Comparison of ENCODE assay signal across 8 cellular contexts in the genomic region with DNA sequence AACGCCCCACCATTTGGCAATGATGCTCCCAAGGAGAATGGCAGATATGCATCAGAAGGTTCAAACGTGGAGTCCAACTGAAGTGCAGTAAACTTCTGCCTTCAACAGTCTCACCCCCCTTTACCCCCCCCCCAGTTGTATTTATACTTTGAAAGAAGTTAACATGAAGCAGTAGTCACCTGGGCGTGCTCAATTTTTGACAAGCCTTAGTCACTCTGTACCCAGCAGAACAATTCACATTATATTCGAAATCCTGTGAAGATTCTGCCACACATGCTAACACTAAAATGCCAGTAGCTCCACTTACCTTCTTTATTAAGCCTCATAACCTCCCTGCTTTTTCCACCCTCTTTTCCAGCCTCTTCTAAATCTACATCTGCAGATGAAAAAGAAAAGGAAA. TPM values are rescaled to one million over a fixed set of nuclear protein-coding genes. Genes with fewer than 3 reads are reported as not detected.
DNase-seq lines count a peak whose midpoint lies in the region; ATAC-seq lines count a peak whose summit lies in the region.

No MANE protein-coding gene starts in this region.

- H3K4me3 ChIP-seq in HUES48 (ENCODE audit: low read depth, low read length) (peak overlapping the region; percentile 92), iPS-18a (ENCODE audit: low read length) (peak overlapping the region; percentile 94)

- H3K27me3 ChIP-seq in HUES48 (ENCODE audit: control insufficient read depth, insufficient read depth, low read length) = peaks cover 21% of the 10 kb centered on the region
- peaks cover 17% of the 10 kb centered on the region for H3K27me3 ChIP-seq in iPS-18a (ENCODE audit: control insufficient read depth, insufficient read depth, low read length)

- DNase-seq in activated T-helper 2 cell treated with anti-CD3 and anti-CD28 coated beads, Interferon-gamma antibody, Interleukin-2, Interleukin-4, amounts not matched to agents 10 μg/mL and 5 μg/mL and 100 μg/mL, durations not matched to agents 14 hours and 24 hours and 36 hours (ENCODE audit: low spot score) = no peak
- DNase-seq in stimulated activated effector memory CD8-positive, alpha-beta T cell treated with anti-CD3 and anti-CD28 coated beads, Interleukin-12 subunit alpha, Interleukin-12 subunit beta, amount 100 ng/mL, for 72 hours (ENCODE audit: low spot score in 2 of 2) = no peak
- no peak for DNase-seq in left colon
- DNase-seq in NCI-H1694 treated with DMSO at 0.1 percent for 48 hours (lab: John Stamatoyannopoulos, UW) = no peak
- DNase-seq in activated gamma-delta T cell treated with Interleukin-2 at 50 U/mL for 16 hours = no peak

- H3K4me1 Mint-ChIP-seq in activated T-helper 2 cell treated with anti-CD3 and anti-CD28 coated beads, Interferon-gamma antibody, Interleukin-2, Interleukin-4, amounts not matched to agents 10 μg/mL and 5 μg/mL and 100 μg/mL, durations not matched to agents 14 hours and 24 hours and 36 hours (ENCODE audit: low read depth) = peaks cover 45% of the 10 kb centered on the region
- peaks cover 45% of the 10 kb centered on the region for H3K4me1 Mint-ChIP-seq in stimulated activated effector memory CD8-positive, alpha-beta T cell treated with anti-CD3 and anti-CD28 coated beads, Interleukin-12 subunit alpha, Interleukin-12 subunit beta, amount 100 ng/mL, for 72 hours

- H3K36me3 ChIP-seq in HUES48 (ENCODE audit: control insufficient read depth, insufficient read depth, low read length) (peaks cover 17% of the 10 kb centered on the region; the same call in 1 of the 2 replicates), iPS-18a (ENCODE audit: control insufficient read depth, low read depth, low read length) (peaks cover 3% of the 10 kb centered on the region)

- peak overlapping the region; percentile 97 for H3K9ac ChIP-seq in HUES48 (ENCODE audit: low read depth, low read length)
- peak overlapping the region; percentile 92 for H3K9ac ChIP-seq in iPS-18a (ENCODE audit: low read length)

- intact Hi-C loops in activated T-helper 2 cell treated with anti-CD3 and anti-CD28 coated beads, Interferon-gamma antibody, Interleukin-2, Interleukin-4, amounts not matched to agents 10 μg/mL and 5 μg/mL and 100 μg/mL, durations not matched to agents 14 hours and 24 hours and 36 hours (cut with micrococcal nuclease) = loop anchor here (2.0 to 10.0 kb wide), 4 partner anchors 49 to 198 kb away; no protein-coding TSS in a partner anchor
- intact Hi-C loops in left colon (cut with DNase I, micrococcal nuclease) = loop anchor here in 1 of 2 donors (5.0 kb wide), 1 partner anchor 137 kb away; no protein-coding TSS in a partner anchor

- no peaks in the 10 kb centered on the region for H3K9me3 Mint-ChIP-seq in activated T-helper 2 cell treated with anti-CD3 and anti-CD28 coated beads, Interferon-gamma antibody, Interleukin-2, Interleukin-4, amounts not matched to agents 10 μg/mL and 5 μg/mL and 100 μg/mL, durations not matched to agents 14 hours and 24 hours and 36 hours
- H3K9me3 Mint-ChIP-seq in stimulated activated effector memory CD8-positive, alpha-beta T cell treated with anti-CD3 and anti-CD28 coated beads, Interleukin-12 subunit alpha, Interleukin-12 subunit beta, amount 100 ng/mL, for 72 hours = no peaks in the 10 kb centered on the region

- H3K4me1 ChIP-seq in HUES48 (ENCODE audit: control insufficient read depth, insufficient read depth, low read length) (peaks cover 38% of the 10 kb centered on the region), iPS-18a (ENCODE audit: control insufficient read depth, low read depth, low read length) (peaks cover 19% of the 10 kb centered on the region)

- H3K27ac ChIP-seq in HUES48 (ENCODE audit: low read depth, low read length) (peak overlapping the region; percentile 79), iPS-18a (ENCODE audit: low read length) (no peak overlapping the region)

- peak overlapping the region; percentile 87 for H3K27ac Mint-ChIP-seq in activated T-helper 2 cell treated with anti-CD3 and anti-CD28 coated beads, Interferon-gamma antibody, Interleukin-2, Interleukin-4, amounts not matched to agents 10 μg/mL and 5 μg/mL and 100 μg/mL, durations not matched to agents 14 hours and 24 hours and 36 hours
- peak overlapping the region; percentile 94 for H3K27ac Mint-ChIP-seq in stimulated activated effector memory CD8-positive, alpha-beta T cell treated with anti-CD3 and anti-CD28 coated beads, Interleukin-12 subunit alpha, Interleukin-12 subunit beta, amount 100 ng/mL, for 72 hours

- peaks cover 17% of the 10 kb centered on the region for H3K27me3 Mint-ChIP-seq in activated T-helper 2 cell treated with anti-CD3 and anti-CD28 coated beads, Interferon-gamma antibody, Interleukin-2, Interleukin-4, amounts not matched to agents 10 μg/mL and 5 μg/mL and 100 μg/mL, durations not matched to agents 14 hours and 24 hours and 36 hours (ENCODE audit: low read depth)

- H3K36me3 Mint-ChIP-seq in activated T-helper 2 cell treated with anti-CD3 and anti-CD28 coated beads, Interferon-gamma antibody, Interleukin-2, Interleukin-4, amounts not matched to agents 10 μg/mL and 5 μg/mL and 100 μg/mL, durations not matched to agents 14 hours and 24 hours and 36 hours (ENCODE audit: low read depth) = peaks cover 4% of the 10 kb centered on the region
- H3K36me3 Mint-ChIP-seq in stimulated activated effector memory CD8-positive, alpha-beta T cell treated with anti-CD3 and anti-CD28 coated beads, Interleukin-12 subunit alpha, Interleukin-12 subunit beta, amount 100 ng/mL, for 72 hours = no peaks in the 10 kb centered on the region

- no peak for ATAC-seq in stimulated activated effector memory CD8-positive, alpha-beta T cell treated with anti-CD3 and anti-CD28 coated beads, Interleukin-12 subunit alpha, Interleukin-12 subunit beta, amount 100 ng/mL, for 72 hours
- ATAC-seq in left colon (no peak), HG02970 (IDR thresholded peaks at IDR 0.05; ENCODE audit: low FRiP score, unreplicated experiment) (no peak)

- H3K9me3 ChIP-seq in HUES48 (ENCODE audit: control insufficient read depth, insufficient read depth, low read length) (no peaks in the 10 kb centered on the region), iPS-18a (ENCODE audit: control insufficient read depth, low read depth, low read length) (no peaks in the 10 kb centered on the region)

- peak overlapping the region; percentile 93 for H3K4me3 Mint-ChIP-seq in activated T-helper 2 cell treated with anti-CD3 and anti-CD28 coated beads, Interferon-gamma antibody, Interleukin-2, Interleukin-4, amounts not matched to agents 10 μg/mL and 5 μg/mL and 100 μg/mL, durations not matched to agents 14 hours and 24 hours and 36 hours (ENCODE audit: low read depth)
- peak overlapping the region; percentile 94 for H3K4me3 Mint-ChIP-seq in stimulated activated effector memory CD8-positive, alpha-beta T cell treated with anti-CD3 and anti-CD28 coated beads, Interleukin-12 subunit alpha, Interleukin-12 subunit beta, amount 100 ng/mL, for 72 hours

RNA-seq across cellular contexts. Expression of a gene that starts 0.9 kb away (rescaled TPM):
- 11.1 and 12.4 TPM in 2 replicates for total RNA-seq in activated T-helper 2 cell treated with anti-CD3 and anti-CD28 coated beads, Interferon-gamma antibody, Interleukin-2, Interleukin-4, amounts not matched to agents 10 μg/mL and 5 μg/mL and 100 μg/mL, durations not matched to agents 14 hours and 24 hours and 36 hours
- 10 to 100 TPM; 19.6 to 22.1 TPM for total RNA-seq in left colon
